ENCODE assay signal across 28 cellular contexts in genomic region chr1:178506177-178506576, GRCh38. TPM values are rescaled to one million over a fixed set of nuclear protein-coding genes. Genes with fewer than 3 reads are reported as not detected.
A peak's percentile ranks its signal among the peaks of the same experiment; 100 is the strongest.
DNase-seq lines count a peak whose midpoint lies in the region; ATAC-seq, FAIRE-seq and TF ChIP-seq lines count a peak whose summit lies in the region.
"Had no signal": no experiment of that assay in that cellular context is flagged by ENCODE, and none has a peak within 500 bp of the region (broad histone marks: within the 10 kb centered on the region; RNA-seq: fewer than 3 reads in every experiment).

No MANE protein-coding gene starts in this region.

- no peak for TF ChIP-seq EP300 in K562 (IDR thresholded peaks at IDR 0.05; ENCODE audit: low read length)

- TF ChIP-seq POLR2A in K562 (conservative IDR thresholded peaks at IDR 0.05): no peak

- H3K4me1 Mint-ChIP-seq in activated T-helper 1 cell treated with anti-CD3 and anti-CD28 coated beads, Interleukin-12 subunit alpha, Interleukin-12 subunit beta, Interleukin-2, Interleukin-4 antibody, amounts not matched to agents 30 ng/mL and 10 ng/mL and 1 ng/mL, durations not matched to agents 14 hours and 24 hours and 36 hours (ENCODE audit: low read depth): no peaks in the 10 kb centered on the region
- H3K4me1 Mint-ChIP-seq: B cell had no signal

- no peaks in the 10 kb centered on the region for H3K9me3 Mint-ChIP-seq in activated T-helper 1 cell treated with anti-CD3 and anti-CD28 coated beads, Interleukin-12 subunit alpha, Interleukin-12 subunit beta, Interleukin-2, Interleukin-4 antibody, amounts not matched to agents 30 ng/mL and 10 ng/mL and 1 ng/mL, durations not matched to agents 14 hours and 24 hours and 36 hours
- H3K9me3 Mint-ChIP-seq: CD4-positive, alpha-beta T cell; GM23338 had no signal

- no TSS peak for BruUV-seq in K562 (replicated peaks; lab: Mats Ljungman, UMichigan)

- no peaks in the 10 kb centered on the region for H3K27me3 Mint-ChIP-seq in activated T-helper 1 cell treated with anti-CD3 and anti-CD28 coated beads, Interleukin-12 subunit alpha, Interleukin-12 subunit beta, Interleukin-2, Interleukin-4 antibody, amounts not matched to agents 30 ng/mL and 10 ng/mL and 1 ng/mL, durations not matched to agents 14 hours and 24 hours and 36 hours (ENCODE audit: insufficient read depth)

- H3K36me3 ChIP-seq in right atrium auricular region (no peaks in the 10 kb centered on the region), K562 (ENCODE audit: control insufficient read depth, insufficient read depth, low read length) (no peaks in the 10 kb centered on the region)

- peak overlapping the region; percentile 72; the same call in 1 of the 2 replicates for H2AFZ ChIP-seq in K562 (ENCODE audit: low read depth, low read length)
- H2AFZ ChIP-seq: GM23338 had no signal

- TF ChIP-seq CTCF in right atrium auricular region (IDR thresholded peaks at IDR 0.05): no peak
- TF ChIP-seq CTCF in K562 (IDR thresholded peaks at IDR 0.05 in 2 of 3, conservative IDR thresholded peaks at IDR 0.05 in 1 of 3; ENCODE audit: insufficient read depth in 2 of 3, low read depth in 1 of 3, low read length in 3 of 3): no peak

- peak overlapping the region; percentile 25; the same call in 1 of the 2 replicates for H3K4me2 ChIP-seq in K562 (ENCODE audit: insufficient read depth, low read length)
- H3K4me2 ChIP-seq: GM23338 had no signal

- POLR2A ChIA-PET in K562 (lab: Yijun Ruan, JAX): interaction anchor here (1.6 kb wide), 1 partner anchor 13 kb away, joined by 5 read pairs; no protein-coding TSS in a partner anchor

- DNase-seq in cardiac septum (ENCODE audit: low spot score): peak; percentile 62
- no peak for DNase-seq in right atrium auricular region (ENCODE audit: low spot score)
- no peak for DNase-seq in K562 (ENCODE audit: extremely low read depth in 1 of 4, low spot score in 3 of 4)
- peak; percentile 70 for DNase-seq in left ventricle myocardium superior
- DNase-seq in iPS-NIHi7 (ENCODE audit: extremely low spot score): no peak
- DNase-seq in retina: no peak
- DNase-seq in activated T-helper 1 cell treated with anti-CD3 and anti-CD28 coated beads, Interleukin-12 subunit alpha, Interleukin-12 subunit beta, Interleukin-2, Interleukin-4 antibody, amounts not matched to agents 30 ng/mL and 10 ng/mL and 1 ng/mL, durations not matched to agents 14 hours and 24 hours and 36 hours (ENCODE audit: low spot score): no peak
- DNase-seq: CD4-positive, alpha-beta T cell; COR-L47; DMS 273 treated with DMSO at 0.1 percent for 48 hours; DMS79 treated with DMSO at 0.1 percent for 48 hours; HCEC 1CT; KG1; NCI-H1105; NCI-H2029 treated with DMSO at 0.1 percent for 48 hours; NCI-H510A treated with DMSO at 0.1 percent for 48 hours; NCI-H748 treated with DMSO at 0.1 percent for 48 hours; SHP77 treated with DMSO at 0.1 percent for 48 hours; SW 1271 had no signal

- intact Hi-C loops in cardiac septum (cut with DNase I): loop anchor here (10.0 kb wide), 1 partner anchor 451 kb away; no protein-coding TSS in a partner anchor
- intact Hi-C loops in K562 (cut with micrococcal nuclease): no loop called here
- intact Hi-C loops in left ventricle myocardium superior (cut with micrococcal nuclease): loop anchor here (10.0 kb wide), 1 partner anchor 201 kb away; no protein-coding TSS in a partner anchor
- intact Hi-C loops in activated T-helper 1 cell treated with anti-CD3 and anti-CD28 coated beads, Interleukin-12 subunit alpha, Interleukin-12 subunit beta, Interleukin-2, Interleukin-4 antibody, amounts not matched to agents 30 ng/mL and 10 ng/mL and 1 ng/mL, durations not matched to agents 14 hours and 24 hours and 36 hours (cut with micrococcal nuclease): no loop called here

- FAIRE-seq in K562 (lab: Jason Lieb, UNC): no peak
- FAIRE-seq: A204.1, GM12878, RCC 7860 had no signal

- no peaks in the 10 kb centered on the region for H3K9me3 ChIP-seq in right atrium auricular region
- H3K9me3 ChIP-seq in K562 (replicated peaks; ENCODE audit: control insufficient read depth, insufficient read depth, low read depth, low read length): no peaks in the 10 kb centered on the region

- in situ Hi-C loops in K562 (cut with MboI): no loop called here

- CTCF ChIA-PET in K562 (lab: Yijun Ruan, JAX; ENCODE audit: low intra/inter-chr PET ratio): no interaction called here

- no peaks in the 10 kb centered on the region for H3K36me3 Mint-ChIP-seq in activated T-helper 1 cell treated with anti-CD3 and anti-CD28 coated beads, Interleukin-12 subunit alpha, Interleukin-12 subunit beta, Interleukin-2, Interleukin-4 antibody, amounts not matched to agents 30 ng/mL and 10 ng/mL and 1 ng/mL, durations not matched to agents 14 hours and 24 hours and 36 hours (ENCODE audit: low read depth)

- H3K27ac ChIP-seq in right atrium auricular region (peak overlapping the region in 1 of 2 donors; percentile 27), K562 (ENCODE audit: extremely low read depth, low read depth, low read length) (no peak overlapping the region)
- H3K27ac ChIP-seq: HL-60, SK-N-MC had no signal

- H3K4me1 ChIP-seq in right atrium auricular region (peaks cover 0 to 25% of the 10 kb centered on the region in 2 donors), K562 (replicated peaks in 1 of 2; ENCODE audit: control insufficient read depth in 2 of 2, insufficient read depth in 2 of 2, low read length in 2 of 2) (peaks cover 4 to 8% of the 10 kb centered on the region in 2 experiments; a peak in 2 of 5 replicates)

- peaks cover 2% of the 10 kb centered on the region for H3K9me1 ChIP-seq in K562 (ENCODE audit: control insufficient read depth, insufficient read depth, low read length)

- H3K4me3 ChIP-seq in right atrium auricular region (no peak overlapping the region), K562 (no peak overlapping the region)
- H3K4me3 ChIP-seq: GM12878, GM23338, SK-N-MC had no signal

- H3K27me3 ChIP-seq in right atrium auricular region (no peaks in the 10 kb centered on the region), K562 (ENCODE audit: control insufficient read depth in 2 of 2, insufficient read depth in 2 of 2, low read length in 2 of 2) (peaks cover 0 to 28% of the 10 kb centered on the region in 2 experiments; a peak in 2 of 5 replicates)

- H4K20me1 ChIP-seq in K562 (replicated peaks; ENCODE audit: control insufficient read depth, insufficient read depth, low read length): no peaks in the 10 kb centered on the region

- no peak for TF ChIP-seq RAD21 in K562 (CRISPR knock-in tag; conservative IDR thresholded peaks at IDR 0.05 in 1 of 2, IDR thresholded peaks at IDR 0.05 in 1 of 2)

- ATAC-seq in K562 (no peak), left ventricle myocardium superior (peak; percentile 51)
- ATAC-seq: GM12878, GM23338 had no signal

- no peak overlapping the region for H3K27ac Mint-ChIP-seq in activated T-helper 1 cell treated with anti-CD3 and anti-CD28 coated beads, Interleukin-12 subunit alpha, Interleukin-12 subunit beta, Interleukin-2, Interleukin-4 antibody, amounts not matched to agents 30 ng/mL and 10 ng/mL and 1 ng/mL, durations not matched to agents 14 hours and 24 hours and 36 hours
- H3K27ac Mint-ChIP-seq: B cell; CD4-positive, alpha-beta T cell; GM23338 had no signal

- H3K9ac ChIP-seq in K562 (ENCODE audit: insufficient read depth in 1 of 2, low read depth in 2 of 2, low read length in 2 of 2): no peak overlapping the region

- no peaks in the 10 kb centered on the region for H3K79me2 ChIP-seq in K562 (ENCODE audit: control insufficient read depth, insufficient read depth, low read length)

- H3K4me3 Mint-ChIP-seq in activated T-helper 1 cell treated with anti-CD3 and anti-CD28 coated beads, Interleukin-12 subunit alpha, Interleukin-12 subunit beta, Interleukin-2, Interleukin-4 antibody, amounts not matched to agents 30 ng/mL and 10 ng/mL and 1 ng/mL, durations not matched to agents 14 hours and 24 hours and 36 hours: no peak overlapping the region
- H3K4me3 Mint-ChIP-seq: B cell; CD4-positive, alpha-beta T cell; GM23338 had no signal

- 31% methylated on average over 6 of the region's 6 CpGs for WGBS in K562 (ENCODE audit: insufficient coverage, low coverage, missing lambda C conversion rate)

RNA-seq across cellular contexts. Expression of gene TEX35, which starts 6.7 kb away (rescaled TPM):
- total RNA-seq in cardiac septum: not detected
- under 1 TPM in 1 of 2 donors, not detected in 1; 0.33 TPM for total RNA-seq in right atrium auricular region
- total RNA-seq in K562 (2011; cell fraction: chromatin; rRNA removed; ENCODE audit: low replicate concordance): not detected in 2 replicates
- total RNA-seq in K562 (2011; cell fraction: nucleolus; rRNA removed): not detected in 2 replicates
- total RNA-seq in K562 (2011; cell fraction: nucleoplasm; rRNA removed): not detected in 2 replicates
- not detected in 2 replicates for total RNA-seq in K562 (2014; rRNA removed)
- not detected in 2 replicates for total RNA-seq in K562 (2014; rRNA removed; fragmentation: Illumina TruSeq; extraction: Trizol)
- total RNA-seq in K562 (2015; rRNA removed; fragmentation: Illumina TruSeq; extraction: Trizol): not detected in 2 replicates
- total RNA-seq in K562 (2021): not detected in 2 replicates
- not detected in 2 replicates for polyA plus RNA-seq in K562 (2011; rRNA removed)
- polyA plus RNA-seq in K562 (2011; cell fraction: cytosol; rRNA removed): not detected in 2 replicates
- not detected in 2 replicates for polyA plus RNA-seq in K562 (2011; cell fraction: nucleus; rRNA removed)
- not detected in 2 replicates for polyA plus RNA-seq in K562 (2012)
- polyA plus RNA-seq in K562 (2014; fragmentation: Illumina TruSeq; extraction: Trizol): not detected in 2 replicates
- polyA plus RNA-seq in K562 (2014; fragmentation: Nextera tagmentation; extraction: Ambion mirVana): not detected
- polyA plus RNA-seq in K562 (2014; rRNA removed): not detected in 2 replicates
- not detected in 2 replicates for polyA minus RNA-seq in K562 (2011; rRNA and poly(A)+ RNA removed)
- polyA minus RNA-seq in K562 (2011; cell fraction: cytosol; rRNA and poly(A)+ RNA removed): not detected in 2 replicates
- polyA minus RNA-seq in K562 (2011; cell fraction: nucleus; rRNA and poly(A)+ RNA removed): not detected in 2 replicates
- not detected for total RNA-seq in left ventricle myocardium superior
- total RNA-seq in activated T-helper 1 cell treated with anti-CD3 and anti-CD28 coated beads, Interleukin-12 subunit alpha, Interleukin-12 subunit beta, Interleukin-2, Interleukin-4 antibody, amounts not matched to agents 30 ng/mL and 10 ng/mL and 1 ng/mL, durations not matched to agents 14 hours and 24 hours and 36 hours: not detected in 2 replicates
- total RNA-seq: B cell; CD4-positive, alpha-beta T cell; GM12878; GM23338; HT1080; OCI-LY7 had no signal
- polyA plus RNA-seq: GM12878, GM23338 had no signal

RNA-seq across cellular contexts. Expression of gene CLEC20A, which starts 9.4 kb away (rescaled TPM):
- total RNA-seq in cardiac septum: not detected
- under 1 TPM in 1 of 2 donors, not detected in 1; 0.48 TPM for total RNA-seq in right atrium auricular region
- total RNA-seq in K562 (2011; cell fraction: chromatin; rRNA removed; ENCODE audit: low replicate concordance): not detected in 2 replicates
- total RNA-seq in K562 (2011; cell fraction: nucleolus; rRNA removed): not detected in 2 replicates
- total RNA-seq in K562 (2011; cell fraction: nucleoplasm; rRNA removed): not detected in 2 replicates
- total RNA-seq in K562 (2014; rRNA removed): not detected in 2 replicates
- total RNA-seq in K562 (2014; rRNA removed; fragmentation: Illumina TruSeq; extraction: Trizol): not detected in 2 replicates
- total RNA-seq in K562 (2015; rRNA removed; fragmentation: Illumina TruSeq; extraction: Trizol): not detected in 2 replicates
- total RNA-seq in K562 (2021): not detected in 2 replicates
- polyA plus RNA-seq in K562 (2011; rRNA removed): not detected in 2 replicates
- polyA plus RNA-seq in K562 (2011; cell fraction: cytosol; rRNA removed): not detected in 2 replicates
- not detected in 2 replicates for polyA plus RNA-seq in K562 (2011; cell fraction: nucleus; rRNA removed)
- polyA plus RNA-seq in K562 (2012): not detected in 2 replicates
- not detected in 2 replicates for polyA plus RNA-seq in K562 (2014; fragmentation: Illumina TruSeq; extraction: Trizol)
- polyA plus RNA-seq in K562 (2014; fragmentation: Nextera tagmentation; extraction: Ambion mirVana): not detected
- not detected in 2 replicates for polyA plus RNA-seq in K562 (2014; rRNA removed)
- not detected in 2 replicates for polyA minus RNA-seq in K562 (2011; rRNA and poly(A)+ RNA removed)
- polyA minus RNA-seq in K562 (2011; cell fraction: cytosol; rRNA and poly(A)+ RNA removed): not detected in 2 replicates
- not detected in 2 replicates for polyA minus RNA-seq in K562 (2011; cell fraction: nucleus; rRNA and poly(A)+ RNA removed)
- not detected for total RNA-seq in left ventricle myocardium superior
- total RNA-seq in activated T-helper 1 cell treated with anti-CD3 and anti-CD28 coated beads, Interleukin-12 subunit alpha, Interleukin-12 subunit beta, Interleukin-2, Interleukin-4 antibody, amounts not matched to agents 30 ng/mL and 10 ng/mL and 1 ng/mL, durations not matched to agents 14 hours and 24 hours and 36 hours: not detected in 2 replicates
- total RNA-seq: CD4-positive, alpha-beta T cell; GM12878; GM23338; HT1080; OCI-LY7 had no signal
- polyA plus RNA-seq: GM12878, GM23338 had no signal

Comparison
In these comparisons a context has a peak if more than half of its experiments do, and no peak if none do; other contexts are left out.
1. DNase-seq: peak in cardiac septum (single experiment) and left ventricle myocardium superior (single experiment); none in right atrium auricular region (single experiment), K562 (0 of 4), iPS-NIHi7 (single experiment), retina (single experiment) and activated T-helper 1 cell treated with anti-CD3 and anti-CD28 coated beads, Interleukin-12 subunit alpha, Interleukin-12 subunit beta, Interleukin-2, Interleukin-4 antibody, amounts not matched to agents 30 ng/mL and 10 ng/mL and 1 ng/mL, durations not matched to agents 14 hours and 24 hours and 36 hours (single experiment).
2. intact Hi-C loops: an anchor here in cardiac septum (10.0 kb wide) and left ventricle myocardium superior (10.0 kb wide); none called in K562 and activated T-helper 1 cell treated with anti-CD3 and anti-CD28 coated beads, Interleukin-12 subunit alpha, Interleukin-12 subunit beta, Interleukin-2, Interleukin-4 antibody, amounts not matched to agents 30 ng/mL and 10 ng/mL and 1 ng/mL, durations not matched to agents 14 hours and 24 hours and 36 hours.